In genomic region chr3:126958638-126959085, GRCh38 we compare ENCODE assay signal across 1 cellular context.
TF ChIP-seq lines count a peak whose summit lies in the region.

No MANE protein-coding gene starts in this region.

TF ChIP-seq in HepG2, 621 proteins besides CTCF, POLR2A, EP300 and RAD21 (continued from another document):
- no peak for TF ChIP-seq ZNF687 (CRISPR knock-in tag; IDR thresholded peaks at IDR 0.05)
- TF ChIP-seq RFX5 (IDR thresholded peaks at IDR 0.05; ENCODE audit: low read depth, low read length) = no peak
- TF ChIP-seq TRIM24 (CRISPR knock-in tag; IDR thresholded peaks at IDR 0.05) = no peak
- TF ChIP-seq HNRNPK (IDR thresholded peaks at IDR 0.05; ENCODE audit: low read depth, low read length, poor library complexity, severe bottlenecking) = no peak
- no peak for TF ChIP-seq GATA4 (IDR thresholded peaks at IDR 0.05; ENCODE audit: borderline replicate concordance, low read depth)
- no peak for TF ChIP-seq ZNF503 (CRISPR knock-in tag; IDR thresholded peaks at IDR 0.05)
- TF ChIP-seq ARID4A (CRISPR knock-in tag; IDR thresholded peaks at IDR 0.05; ENCODE audit: borderline replicate concordance) = no peak
- TF ChIP-seq ZBTB3 (CRISPR knock-in tag; IDR thresholded peaks at IDR 0.05; ENCODE audit: borderline replicate concordance, low read depth) = no peak
- TF ChIP-seq ZNF414 (CRISPR knock-in tag; IDR thresholded peaks at IDR 0.05) = no peak
- TF ChIP-seq MTA1 (CRISPR knock-in tag; IDR thresholded peaks at IDR 0.05; ENCODE audit: borderline replicate concordance) = no peak
- no peak for TF ChIP-seq HIVEP1 (CRISPR knock-in tag; IDR thresholded peaks at IDR 0.05)
- TF ChIP-seq FOXO4 (CRISPR knock-in tag; conservative IDR thresholded peaks at IDR 0.05) = no peak
TF ChIP-seq in HepG2: peak in this region for 0.
